ENCODE assay signal across 8 cellular contexts in genomic region chr19:2048104-2048958, GRCh38. TPM values are rescaled to one million over a fixed set of nuclear protein-coding genes. Genes with fewer than 3 reads are reported as not detected.
DNase-seq lines count a peak whose midpoint lies in the region; ATAC-seq and TF ChIP-seq lines count a peak whose summit lies in the region.

No MANE protein-coding gene starts in this region.

- H3K4me1 Mint-ChIP-seq in CD4-positive, CD25-positive, alpha-beta regulatory T cell, result peaks cover 0 to 67% (median 13%) of the 10 kb centered on the region in 4 donors

- DNase-seq in CD4-positive, CD25-positive, alpha-beta regulatory T cell, result no peak
- DNase-seq in Panc1 (ENCODE audit: low read depth, low spot score) (no peak), epithelial cell of esophagus (ENCODE audit: low read depth) (no peak), NCI-H748 (lab: John Stamatoyannopoulos, UW; ENCODE audit: unreplicated experiment) (no peak), NCI-H526 (lab: John Stamatoyannopoulos, UW) (no peak), AG08396 (ENCODE audit: low spot score) (no peak)

- CTCF ChIA-PET in Panc1 (lab: Charles Lee), result no interaction called here

- no TSS peak for BruUV-seq in Panc1 (replicated peaks; lab: Mats Ljungman, UMichigan)

- peak overlapping the region; percentile 88 to 94 (median 90) for H3K4me3 Mint-ChIP-seq in CD4-positive, CD25-positive, alpha-beta regulatory T cell

- peak overlapping the region; percentile 78 for H3K27ac ChIP-seq in CD4-positive, CD25-positive, alpha-beta regulatory T cell (ENCODE audit: insufficient read depth, low read length, poor library complexity, severe bottlenecking)
- H3K27ac ChIP-seq in Panc1 (ENCODE audit: low read length), result peak overlapping the region; percentile 75
- peak overlapping the region; percentile 74 for H3K27ac ChIP-seq in parathyroid adenoma

- peaks cover 4% of the 10 kb centered on the region for H3K27me3 Mint-ChIP-seq in CD4-positive, CD25-positive, alpha-beta regulatory T cell

- intact Hi-C loops in Panc1 (cut with micrococcal nuclease; ENCODE audit: unreplicated experiment), result no loop called here

- no peak overlapping the region for H2AFZ ChIP-seq in parathyroid adenoma

- no peaks in the 10 kb centered on the region for H3K9me3 ChIP-seq in CD4-positive, CD25-positive, alpha-beta regulatory T cell (ENCODE audit: control insufficient read depth in 2 of 2, low read length in 2 of 2)
- H3K9me3 ChIP-seq in Panc1 (ENCODE audit: control insufficient read depth, insufficient read depth, low read depth, low read length), result no peaks in the 10 kb centered on the region
- H3K9me3 ChIP-seq in parathyroid adenoma (ENCODE audit: control insufficient read depth, low read length), result no peaks in the 10 kb centered on the region

- H3K27me3 ChIP-seq in CD4-positive, CD25-positive, alpha-beta regulatory T cell (ENCODE audit: control insufficient read depth, insufficient read depth, low read length), result no peaks in the 10 kb centered on the region
- H3K27me3 ChIP-seq in Panc1 (ENCODE audit: control insufficient read depth, insufficient read depth, low read length), result no peaks in the 10 kb centered on the region
- H3K27me3 ChIP-seq in parathyroid adenoma (ENCODE audit: control insufficient read depth, insufficient read depth, low read length), result no peaks in the 10 kb centered on the region

- H3K27ac Mint-ChIP-seq in CD4-positive, CD25-positive, alpha-beta regulatory T cell, result peak overlapping the region; percentile 5 to 78 (median 23)

- H3K4me1 ChIP-seq in CD4-positive, CD25-positive, alpha-beta regulatory T cell (ENCODE audit: control insufficient read depth, insufficient read depth, low read length, poor library complexity, severe bottlenecking), result peaks cover 77% of the 10 kb centered on the region
- H3K4me1 ChIP-seq in Panc1 (ENCODE audit: control insufficient read depth, insufficient read depth, low read length) (peaks cover 42% of the 10 kb centered on the region), parathyroid adenoma (peaks cover 26% of the 10 kb centered on the region)

- H3K9ac ChIP-seq in parathyroid adenoma, result no peak overlapping the region

- ATAC-seq in CD4-positive, CD25-positive, alpha-beta regulatory T cell (ENCODE audit: low read depth in 2 of 2), result no peak
- no peak for ATAC-seq in Panc1
- no peak for ATAC-seq in GM21529 (IDR thresholded peaks at IDR 0.05; ENCODE audit: unreplicated experiment)

- H3K79me2 ChIP-seq in parathyroid adenoma, result peaks cover 36% of the 10 kb centered on the region

- H3K36me3 Mint-ChIP-seq in CD4-positive, CD25-positive, alpha-beta regulatory T cell, result peaks cover 2% of the 10 kb centered on the region

- in situ Hi-C loops in Panc1 (cut with HindIII; ENCODE audit: low pct_unique_long_range_greater_than_20kb, low sequenced_read_pairs), result no loop called here

- TF ChIP-seq CTCF in Panc1 (IDR thresholded peaks at IDR 0.05), result no peak
- no peak for TF ChIP-seq CTCF in epithelial cell of esophagus (IDR thresholded peaks at IDR 0.05; ENCODE audit: insufficient read depth, low read depth, low read length, missing control alignments)
- no peak for TF ChIP-seq CTCF in parathyroid adenoma (IDR thresholded peaks at IDR 0.05)

- H3K4me2 ChIP-seq in parathyroid adenoma (ENCODE audit: low read length), result peak overlapping the region; percentile 99

- no peaks in the 10 kb centered on the region for H3K9me3 Mint-ChIP-seq in CD4-positive, CD25-positive, alpha-beta regulatory T cell

- peaks cover 22% of the 10 kb centered on the region for H3K36me3 ChIP-seq in CD4-positive, CD25-positive, alpha-beta regulatory T cell (ENCODE audit: control insufficient read depth, insufficient read depth, low read length)
- peaks cover 6% of the 10 kb centered on the region; the same call in 1 of the 2 replicates for H3K36me3 ChIP-seq in Panc1 (ENCODE audit: control insufficient read depth, insufficient read depth, low read length)
- no peaks in the 10 kb centered on the region for H3K36me3 ChIP-seq in parathyroid adenoma (ENCODE audit: control insufficient read depth, insufficient read depth, low read length)

- POLR2A ChIA-PET in Panc1 (lab: Charles Lee), result no interaction called here

- H3K4me3 ChIP-seq in CD4-positive, CD25-positive, alpha-beta regulatory T cell (ENCODE audit: low read depth, low read length), result peak overlapping the region; percentile 19
- H3K4me3 ChIP-seq in Panc1 (ENCODE audit: low read depth in 2 of 2, low read length in 2 of 2), result peak overlapping the region; percentile 78 to 84
- peak overlapping the region; percentile 96 for H3K4me3 ChIP-seq in epithelial cell of esophagus (ENCODE audit: low read length)
- H3K4me3 ChIP-seq in parathyroid adenoma (ENCODE audit: low read depth, low read length), result peak overlapping the region; percentile 91

RNA-seq across cellular contexts. Expression of gene MKNK2, which starts 2.7 kb away (rescaled TPM):
- total RNA-seq in CD4-positive, CD25-positive, alpha-beta regulatory T cell, result 340 TPM
- polyA plus RNA-seq in CD4-positive, CD25-positive, alpha-beta regulatory T cell, result 10 to 100 TPM; 28.7 to 38.2 (median 32.0) TPM
- 240 TPM for total RNA-seq in Panc1 (2021; ENCODE audit: unreplicated experiment)
- 278 TPM for polyA plus RNA-seq in Panc1 (2012; ENCODE audit: insufficient read length)

RNA-seq across cellular contexts. Expression of gene BTBD2, which starts 32.8 kb away (rescaled TPM):
- total RNA-seq in CD4-positive, CD25-positive, alpha-beta regulatory T cell, result 58.6 TPM
- polyA plus RNA-seq in CD4-positive, CD25-positive, alpha-beta regulatory T cell, result 1 to 10 TPM; 3.2 to 5.4 (median 4.7) TPM
- total RNA-seq in Panc1 (2021; ENCODE audit: unreplicated experiment), result 59.6 TPM
- 178 TPM for polyA plus RNA-seq in Panc1 (2012; ENCODE audit: insufficient read length)

RNA-seq across cellular contexts. Expression of gene MOB3A, which starts 47.8 kb away (rescaled TPM):
- 131 TPM for total RNA-seq in CD4-positive, CD25-positive, alpha-beta regulatory T cell
- polyA plus RNA-seq in CD4-positive, CD25-positive, alpha-beta regulatory T cell, result 10 to 100 TPM; 73.6 to 91.1 (median 88.0) TPM
- total RNA-seq in Panc1 (2021; ENCODE audit: unreplicated experiment), result 36.3 TPM
- polyA plus RNA-seq in Panc1 (2012; ENCODE audit: insufficient read length), result 21.0 TPM

RNA-seq across cellular contexts. Expression of gene IZUMO4, which starts 48.4 kb away (rescaled TPM):
- total RNA-seq in CD4-positive, CD25-positive, alpha-beta regulatory T cell, result 16.5 TPM
- under 1 TPM; 0.47 to 0.82 (median 0.70) TPM for polyA plus RNA-seq in CD4-positive, CD25-positive, alpha-beta regulatory T cell
- 5.4 TPM for total RNA-seq in Panc1 (2021; ENCODE audit: unreplicated experiment)
- polyA plus RNA-seq in Panc1 (2012; ENCODE audit: insufficient read length), result 4.7 TPM

Comparison
In these comparisons a context has a peak if more than half of its experiments do, and no peak if none do; other contexts are left out.
1. H3K4me3 ChIP-seq: peak in every context shown above with its lines; median percentile 96 in epithelial cell of esophagus; 91 in parathyroid adenoma; 81 in Panc1; 19 in CD4-positive, CD25-positive, alpha-beta regulatory T cell.